20 cellular contexts compared by ENCODE assay signal in the genomic region with DNA sequence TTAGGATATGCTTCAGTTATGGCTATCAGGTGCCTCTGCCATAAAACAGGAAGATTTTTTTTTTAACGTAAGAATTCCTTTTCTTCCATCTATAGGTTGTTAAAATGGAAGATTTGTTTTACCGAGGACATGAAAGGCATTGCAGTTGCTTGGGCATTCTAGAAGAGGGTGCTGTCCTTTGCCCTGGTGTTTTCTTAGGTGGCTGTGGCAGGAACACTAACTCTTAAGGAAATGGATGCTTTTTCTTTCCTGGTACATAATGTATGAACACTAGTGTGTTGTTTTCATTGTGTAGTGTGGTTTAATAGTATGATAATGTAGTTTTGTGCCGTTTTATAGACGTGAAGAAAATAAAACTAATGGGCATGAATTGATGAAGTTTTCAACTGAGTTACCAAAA.
"Had no signal": no experiment of that assay in that cellular context is flagged by ENCODE, and none has a peak within 500 bp of the region (broad histone marks: within the 10 kb centered on the region; RNA-seq: fewer than 3 reads in every experiment).

No MANE protein-coding gene starts in this region.

- ATAC-seq: left lobe of liver had no signal

- H3K9me3 Mint-ChIP-seq: activated T-cell treated with anti-CD3 and anti-CD28 coated beads, Interleukin-2, amount 50 U/mL, for 4 hours; stimulated activated effector memory CD8-positive, alpha-beta T cell treated with anti-CD3 and anti-CD28 coated beads, Interleukin-12 subunit alpha, Interleukin-12 subunit beta, amount 100 ng/mL, for 72 hours had no signal

- DNase-seq: activated CD4-positive, alpha-beta T cell treated with anti-CD3 and anti-CD28 coated beads for 4 hours; activated CD4-positive, CD25-positive, alpha-beta regulatory T cell; activated CD8-positive, alpha-beta memory T cell treated with anti-CD3 and anti-CD28 coated beads, Interleukin-2, amount 50 U/mL, for 48 hours; activated naive CD4-positive, alpha-beta T cell; activated T-cell treated with anti-CD3 and anti-CD28 coated beads, Interleukin-2, amount 50 U/mL, for 4 hours; amygdala; cerebellar nuclear complex; foreskin keratinocyte; lower lobe of right lung; mesendoderm; occipital lobe; posterior cingulate gyrus; right lobe of liver; stimulated activated CD4-positive, alpha-beta T cell treated with anti-CD3 and anti-CD28 coated beads, Interleukin-2, amount 100 ng/mL, for 24 hours; T1000 had no signal

- H3K27ac Mint-ChIP-seq: activated naive CD8-positive, alpha-beta T cell; stimulated activated effector memory CD8-positive, alpha-beta T cell treated with anti-CD3 and anti-CD28 coated beads, Interleukin-12 subunit alpha, Interleukin-12 subunit beta, amount 100 ng/mL, for 72 hours had no signal

- H3K4me3 ChIP-seq: lower lobe of right lung, right lobe of liver, skin epidermis had no signal

- H3K9me3 ChIP-seq: lower lobe of right lung, right lobe of liver had no signal

- H3K36me3 ChIP-seq: lower lobe of right lung, right lobe of liver had no signal

- H3K27me3 ChIP-seq: foreskin keratinocyte, right lobe of liver had no signal

- H3K27ac ChIP-seq: lower lobe of right lung, right lobe of liver, skin epidermis had no signal

- H3K36me3 Mint-ChIP-seq: stimulated activated effector memory CD8-positive, alpha-beta T cell treated with anti-CD3 and anti-CD28 coated beads, Interleukin-12 subunit alpha, Interleukin-12 subunit beta, amount 100 ng/mL, for 72 hours had no signal

- H3K4me3 Mint-ChIP-seq: activated T-cell treated with anti-CD3 and anti-CD28 coated beads, Interleukin-2, amount 50 U/mL, for 4 hours; neural crest cell; stimulated activated effector memory CD8-positive, alpha-beta T cell treated with anti-CD3 and anti-CD28 coated beads, Interleukin-12 subunit alpha, Interleukin-12 subunit beta, amount 100 ng/mL, for 72 hours had no signal
